ENCODE assay signal across 12 cellular contexts in genomic region chr6:32181890-32182529, GRCh38. TPM values are rescaled to one million over a fixed set of nuclear protein-coding genes. Genes with fewer than 3 reads are reported as not detected.
A peak's percentile ranks its signal among the peaks of the same experiment; 100 is the strongest.
DNase-seq lines count a peak whose midpoint lies in the region; ATAC-seq and TF ChIP-seq lines count a peak whose summit lies in the region.
"Had no signal": no experiment of that assay in that cellular context is flagged by ENCODE, and none has a peak within 500 bp of the region (broad histone marks: within the 10 kb centered on the region; RNA-seq: fewer than 3 reads in every experiment).

No MANE protein-coding gene starts in this region.

- peaks cover 73% of the 10 kb centered on the region for H3K4me1 Mint-ChIP-seq in activated naive CD4-positive, alpha-beta T cell treated with anti-CD3 and anti-CD28 coated beads, Interleukin-2, amount 50 U/mL, for 24 hours
- peaks cover 40 to 49% of the 10 kb centered on the region in 2 donors for H3K4me1 Mint-ChIP-seq in effector memory CD8-positive, alpha-beta T cell (ENCODE audit: low read depth in 2 of 2)
- H3K4me1 Mint-ChIP-seq in stimulated activated naive B cell treated with anti-CD40 and anti-IgM and Interleukin-4, amounts not matched to agents 10 μg/mL and 1 μg/mL and 100 μg/mL, for 72 hours = peaks cover 46 to 71% of the 10 kb centered on the region in 2 donors

- no peak for ATAC-seq in effector memory CD8-positive, alpha-beta T cell (replicated peaks)
- ATAC-seq in stimulated activated naive B cell treated with anti-CD40 and anti-IgM and Interleukin-4, amounts not matched to agents 10 μg/mL and 1 μg/mL and 100 μg/mL, for 72 hours (replicated peaks) = no peak
- ATAC-seq: left lobe of liver had no signal

- H3K27ac Mint-ChIP-seq in activated naive CD4-positive, alpha-beta T cell treated with anti-CD3 and anti-CD28 coated beads, Interleukin-2, amount 50 U/mL, for 24 hours = peak overlapping the region; percentile 20
- H3K27ac Mint-ChIP-seq in effector memory CD8-positive, alpha-beta T cell = peak overlapping the region; percentile 46 to 75
- peak overlapping the region; percentile 86 for H3K27ac Mint-ChIP-seq in stimulated activated naive B cell treated with anti-CD40 and anti-IgM and Interleukin-4, amounts not matched to agents 10 μg/mL and 1 μg/mL and 100 μg/mL, for 72 hours

- no peaks in the 10 kb centered on the region for H3K9me3 ChIP-seq in hepatocyte (ENCODE audit: low read depth)

- no peak overlapping the region for H3K27ac ChIP-seq in hepatocyte

- H3K79me2 ChIP-seq in hepatocyte = peaks cover 18% of the 10 kb centered on the region

- peaks cover 10% of the 10 kb centered on the region for H3K36me3 Mint-ChIP-seq in activated naive CD4-positive, alpha-beta T cell treated with anti-CD3 and anti-CD28 coated beads, Interleukin-2, amount 50 U/mL, for 24 hours
- H3K36me3 Mint-ChIP-seq in effector memory CD8-positive, alpha-beta T cell (ENCODE audit: insufficient read depth) = peaks cover 62% of the 10 kb centered on the region
- peaks cover 54 to 57% of the 10 kb centered on the region in 2 donors for H3K36me3 Mint-ChIP-seq in stimulated activated naive B cell treated with anti-CD40 and anti-IgM and Interleukin-4, amounts not matched to agents 10 μg/mL and 1 μg/mL and 100 μg/mL, for 72 hours

- TF ChIP-seq CTCF in hepatocyte (IDR thresholded peaks at IDR 0.05; ENCODE audit: poor library complexity) = no peak

- H3K4me3 ChIP-seq in hepatocyte = no peak overlapping the region

- no peaks in the 10 kb centered on the region for H4K20me1 ChIP-seq in hepatocyte (ENCODE audit: insufficient read depth, poor library complexity, severe bottlenecking)

- no peaks in the 10 kb centered on the region for H3K27me3 Mint-ChIP-seq in activated naive CD4-positive, alpha-beta T cell treated with anti-CD3 and anti-CD28 coated beads, Interleukin-2, amount 50 U/mL, for 24 hours
- H3K27me3 Mint-ChIP-seq in effector memory CD8-positive, alpha-beta T cell = no peaks in the 10 kb centered on the region
- no peaks in the 10 kb centered on the region for H3K27me3 Mint-ChIP-seq in stimulated activated naive B cell treated with anti-CD40 and anti-IgM and Interleukin-4, amounts not matched to agents 10 μg/mL and 1 μg/mL and 100 μg/mL, for 72 hours

- no peak for DNase-seq in activated naive CD4-positive, alpha-beta T cell treated with Interleukin-2 at 50 U/mL for 16 hours
- DNase-seq in effector memory CD8-positive, alpha-beta T cell = no peak
- no peak for DNase-seq in stimulated activated naive B cell treated with anti-CD40 and anti-IgM and Interleukin-4, amounts not matched to agents 10 μg/mL and 1 μg/mL and 100 μg/mL, for 72 hours
- DNase-seq in hepatocyte (ENCODE audit: low spot score) (no peak), GDM1 (lab: John Stamatoyannopoulos, UW) (no peak)
- DNase-seq: effector CD8-positive, alpha-beta T cell; NCI-H1105; NCI-H446 treated with DMSO at 0.1 percent for 48 hours; nucleus accumbens; T-helper 9 cell had no signal

- peaks cover 24% of the 10 kb centered on the region for H3K4me1 ChIP-seq in hepatocyte (ENCODE audit: insufficient read depth)

- 92% methylated on average over 10 of the region's 10 CpGs for WGBS in hepatocyte (ENCODE audit: low lambda C conversion rate, missing lambda C conversion rate)

- H3K36me3 ChIP-seq in hepatocyte (replicated peaks; ENCODE audit: insufficient read depth, low read depth) = no peaks in the 10 kb centered on the region

- H3K9me3 Mint-ChIP-seq in activated naive CD4-positive, alpha-beta T cell treated with anti-CD3 and anti-CD28 coated beads, Interleukin-2, amount 50 U/mL, for 24 hours = no peaks in the 10 kb centered on the region
- no peaks in the 10 kb centered on the region for H3K9me3 Mint-ChIP-seq in effector memory CD8-positive, alpha-beta T cell
- H3K9me3 Mint-ChIP-seq in stimulated activated naive B cell treated with anti-CD40 and anti-IgM and Interleukin-4, amounts not matched to agents 10 μg/mL and 1 μg/mL and 100 μg/mL, for 72 hours = no peaks in the 10 kb centered on the region

- no peaks in the 10 kb centered on the region for H3K9me2 ChIP-seq in hepatocyte (replicated peaks; ENCODE audit: insufficient read depth)

- H3K27me3 ChIP-seq in hepatocyte = no peaks in the 10 kb centered on the region

- H3K4me2 ChIP-seq in hepatocyte = no peak overlapping the region

- no peak overlapping the region for H2AFZ ChIP-seq in hepatocyte

- no peak overlapping the region for H3K4me3 Mint-ChIP-seq in activated naive CD4-positive, alpha-beta T cell treated with anti-CD3 and anti-CD28 coated beads, Interleukin-2, amount 50 U/mL, for 24 hours
- no peak overlapping the region for H3K4me3 Mint-ChIP-seq in effector memory CD8-positive, alpha-beta T cell
- H3K4me3 Mint-ChIP-seq in stimulated activated naive B cell treated with anti-CD40 and anti-IgM and Interleukin-4, amounts not matched to agents 10 μg/mL and 1 μg/mL and 100 μg/mL, for 72 hours = no peak overlapping the region

RNA-seq across cellular contexts. Expression of gene AGER, which starts 2.0 kb away (rescaled TPM):
- 4.5 and 5.9 TPM in 2 replicates for total RNA-seq in hepatocyte
- polyA plus RNA-seq in hepatocyte = 3.4 and 21.2 TPM in 2 replicates

RNA-seq across cellular contexts. Expression of gene RNF5, which starts 3.8 kb away (rescaled TPM):
- 133 and 135 TPM in 2 replicates for total RNA-seq in hepatocyte
- 169 and 170 TPM in 2 replicates for polyA plus RNA-seq in hepatocyte

RNA-seq across cellular contexts. Expression of gene AGPAT1, which starts 6.1 kb away (rescaled TPM):
- 59.9 and 62.8 TPM in 2 replicates for total RNA-seq in hepatocyte
- 67.6 and 71.4 TPM in 2 replicates for polyA plus RNA-seq in hepatocyte

RNA-seq across cellular contexts. Expression of gene PBX2, which starts 8.0 kb away (rescaled TPM):
- 63.8 and 77.5 TPM in 2 replicates for total RNA-seq in hepatocyte
- polyA plus RNA-seq in hepatocyte = 20.5 and 21.6 TPM in 2 replicates

RNA-seq across cellular contexts. Expression of gene GPSM3, which starts 10.4 kb away (rescaled TPM):
- 1.8 and 4.3 TPM in 2 replicates for total RNA-seq in hepatocyte
- polyA plus RNA-seq in hepatocyte = 3.4 and 5.7 TPM in 2 replicates

Comparison
In these comparisons a context has a peak if more than half of its experiments do, and no peak if none do; other contexts are left out.
1. H3K27ac Mint-ChIP-seq: peak in every context shown above with its lines; median percentile 86 in stimulated activated naive B cell treated with anti-CD40 and anti-IgM and Interleukin-4, amounts not matched to agents 10 μg/mL and 1 μg/mL and 100 μg/mL, for 72 hours; 60 in effector memory CD8-positive, alpha-beta T cell; 20 in activated naive CD4-positive, alpha-beta T cell treated with anti-CD3 and anti-CD28 coated beads, Interleukin-2, amount 50 U/mL, for 24 hours.